In genomic region chr7:20199015-20199737, GRCh38 we compare ENCODE assay signal across 8 cellular contexts. TPM values are rescaled to one million over a fixed set of nuclear protein-coding genes. Genes with fewer than 3 reads are reported as not detected.
DNase-seq lines count a peak whose midpoint lies in the region; ATAC-seq and TF ChIP-seq lines count a peak whose summit lies in the region.

No MANE protein-coding gene starts in this region.

- H3K4me1 ChIP-seq in RWPE2 (ENCODE audit: insufficient read depth, poor library complexity, severe bottlenecking): peaks cover 23% of the 10 kb centered on the region
- peaks cover 0 to 42% (median 17%) of the 10 kb centered on the region in 6 donors for H3K4me1 ChIP-seq in spleen

- H3K36me3 ChIP-seq in RWPE2 (ENCODE audit: low read depth) (no peaks in the 10 kb centered on the region), spleen (no peaks in the 10 kb centered on the region)

- peak overlapping the region; percentile 75 for H3K27ac ChIP-seq in RWPE2 (ENCODE audit: poor library complexity, severe bottlenecking)
- H3K27ac ChIP-seq in spleen: peak overlapping the region in 7 of 8 donors; percentile 44 to 83 (median 74)

- intact Hi-C loops in spleen (cut with DNase I; ENCODE audit: low total_unique reads): no loop called here

- peak; percentile 99 for ATAC-seq in RWPE2 (ENCODE audit: low read depth)

- 52 to 62% (median 53%) methylated on average over 2 of the region's 2 CpGs for WGBS in spleen, 5 donors

- peak in 1 of 3 donors; percentile 24 for TF ChIP-seq POLR2A in spleen (IDR thresholded peaks at IDR 0.05)

- H3K4me3 ChIP-seq in RWPE2 (ENCODE audit: severe bottlenecking) (no peak overlapping the region), foreskin fibroblast (ENCODE audit: low read depth in 1 of 2, low read length in 2 of 2) (no peak overlapping the region), spleen (peak overlapping the region in 1 of 8 donors; percentile 16)

- DNase-seq in NCI-H1417 (lab: John Stamatoyannopoulos, UW): peak; percentile 49 to 85 (median 82)
- no peak for DNase-seq in NCI-H1417 treated with DMSO at 0.1 percent for 48 hours (lab: John Stamatoyannopoulos, UW)
- peak; percentile 100 for DNase-seq in H4 (ENCODE audit: low spot score)
- DNase-seq in KG1 (lab: John Stamatoyannopoulos, UW): peak; percentile 86
- peak; percentile 80 for DNase-seq in RWPE2 (ENCODE audit: low spot score)
- DNase-seq in foreskin fibroblast: peak; percentile 89
- DNase-seq in spleen: peak; percentile 76
- no peak for DNase-seq in NCI-H2171 treated with DMSO at 0.1 percent for 48 hours (lab: John Stamatoyannopoulos, UW)

- TF ChIP-seq CTCF in RWPE2 (IDR thresholded peaks at IDR 0.05; ENCODE audit: poor library complexity, severe bottlenecking) (no peak), foreskin fibroblast (IDR thresholded peaks at IDR 0.05; ENCODE audit: low read depth, low read length) (no peak), spleen (IDR thresholded peaks at IDR 0.05 in 8 of 11, conservative IDR thresholded peaks at IDR 0.05 in 3 of 11) (no peak)

- H3K27me3 ChIP-seq in RWPE2 (ENCODE audit: insufficient read depth, poor library complexity, severe bottlenecking): no peaks in the 10 kb centered on the region
- no peaks in the 10 kb centered on the region for H3K27me3 ChIP-seq in spleen (replicated peaks in 1 of 7)

- no peaks in the 10 kb centered on the region for H3K9me3 ChIP-seq in RWPE2 (ENCODE audit: severe bottlenecking)
- no peaks in the 10 kb centered on the region for H3K9me3 ChIP-seq in spleen

RNA-seq across cellular contexts. Expression of gene MACC1, which starts 18.0 kb away (rescaled TPM):
- total RNA-seq in H4 (2014; rRNA removed; shearing (Covaris generic)): 0.46 and 0.53 TPM in 2 replicates
- 10 to 100 TPM in 2 of 7 donors, 1 to 10 TPM in 5; 3.7 to 10.6 (median 5.2) TPM for total RNA-seq in spleen
- 1 to 10 TPM in 2 of 3 donors, under 1 TPM in 1; 0.83 to 1.3 (median 1.1) TPM for polyA plus RNA-seq in spleen

Comparison
In these comparisons a context has a peak if more than half of its experiments do, and no peak if none do; other contexts are left out.
1. DNase-seq: peak in NCI-H1417 (3 of 3), H4 (single experiment), KG1 (single experiment), RWPE2 (single experiment), foreskin fibroblast (2 of 2) and spleen (single experiment); none in NCI-H1417 treated with DMSO at 0.1 percent for 48 hours (single experiment) and NCI-H2171 treated with DMSO at 0.1 percent for 48 hours (single experiment).